Comparison of ENCODE assay signal across 1 cellular context in genomic region chr17:42879596-42879985, GRCh38.
TF ChIP-seq lines count a peak whose summit lies in the region.

No MANE protein-coding gene starts in this region.

TF ChIP-seq in IMR-90, 13 proteins besides CTCF, POLR2A, EP300 and RAD21:
- TF ChIP-seq MAZ (IDR thresholded peaks at IDR 0.05; ENCODE audit: borderline replicate concordance, low read depth, low read length) (no peak), FOS (IDR thresholded peaks at IDR 0.05; ENCODE audit: low read depth, low read length) (no peak), BHLHE40 (IDR thresholded peaks at IDR 0.05; ENCODE audit: low read depth, low read length) (no peak), RCOR1 (IDR thresholded peaks at IDR 0.05; ENCODE audit: insufficient replicate concordance, low read length) (no peak), CEBPB (IDR thresholded peaks at IDR 0.05; ENCODE audit: low read depth, low read length) (no peak), CHD1 (IDR thresholded peaks at IDR 0.05; ENCODE audit: low read depth, low read length) (no peak), RFX5 (IDR thresholded peaks at IDR 0.05; ENCODE audit: low read depth, low read length) (no peak), MAFK (IDR thresholded peaks at IDR 0.05; ENCODE audit: low read depth, low read length) (no peak), USF2 (IDR thresholded peaks at IDR 0.05; ENCODE audit: low read depth, low read length) (no peak), MXI1 (IDR thresholded peaks at IDR 0.05; ENCODE audit: borderline replicate concordance, low read depth, low read length) (no peak), SMC3 (IDR thresholded peaks at IDR 0.05; ENCODE audit: low read depth, low read length) (no peak), NFE2L2 (IDR thresholded peaks at IDR 0.05; ENCODE audit: low read depth, low read length) (no peak)
- TF ChIP-seq, protein P1, sequence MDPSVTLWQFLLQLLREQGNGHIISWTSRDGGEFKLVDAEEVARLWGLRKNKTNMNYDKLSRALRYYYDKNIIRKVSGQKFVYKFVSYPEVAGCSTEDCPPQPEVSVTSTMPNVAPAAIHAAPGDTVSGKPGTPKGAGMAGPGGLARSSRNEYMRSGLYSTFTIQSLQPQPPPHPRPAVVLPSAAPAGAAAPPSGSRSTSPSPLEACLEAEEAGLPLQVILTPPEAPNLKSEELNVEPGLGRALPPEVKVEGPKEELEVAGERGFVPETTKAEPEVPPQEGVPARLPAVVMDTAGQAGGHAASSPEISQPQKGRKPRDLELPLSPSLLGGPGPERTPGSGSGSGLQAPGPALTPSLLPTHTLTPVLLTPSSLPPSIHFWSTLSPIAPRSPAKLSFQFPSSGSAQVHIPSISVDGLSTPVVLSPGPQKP (IDR thresholded peaks at IDR 0.05; ENCODE audit: borderline replicate concordance, low read depth, low read length) = no peak
TF ChIP-seq in IMR-90: peak in this region for 0.
